In genomic region chr2:96869281-96869823, GRCh38 we compare ENCODE assay signal across 1 cellular context.
A peak's percentile ranks its signal among the peaks of the same experiment; 100 is the strongest.
TF ChIP-seq lines count a peak whose summit lies in the region.

No MANE protein-coding gene starts in this region.

TF ChIP-seq in HepG2, 621 proteins besides CTCF, POLR2A, EP300 and RAD21 (continued from another document):
- TF ChIP-seq AHDC1 (CRISPR knock-in tag; IDR thresholded peaks at IDR 0.05; ENCODE audit: borderline replicate concordance) = no peak; the same call in 1 of the 2 replicates
- peak; percentile 58; the same call in 1 of the 2 replicates for TF ChIP-seq PATZ1 (CRISPR knock-in tag; IDR thresholded peaks at IDR 0.05)
- TF ChIP-seq ZNF235 (CRISPR knock-in tag; IDR thresholded peaks at IDR 0.05; ENCODE audit: borderline replicate concordance) = 0 out of 2 replicates have a peak, but pooled peaks have one; percentile 24
- TF ChIP-seq E2F5 (CRISPR knock-in tag; conservative IDR thresholded peaks at IDR 0.05) = no peak
- TF ChIP-seq HBP1 (CRISPR knock-in tag; IDR thresholded peaks at IDR 0.05; ENCODE audit: low read depth) = 0 out of 2 replicates have a peak, but pooled peaks have one; percentile 31
- TF ChIP-seq TBX2 (CRISPR knock-in tag; IDR thresholded peaks at IDR 0.05; ENCODE audit: borderline replicate concordance) = peak; percentile 5; the same call in 1 of the 2 replicates
- TF ChIP-seq NFYC (CRISPR knock-in tag; IDR thresholded peaks at IDR 0.05) = no peak
- no peak for TF ChIP-seq DRAP1 (CRISPR knock-in tag; IDR thresholded peaks at IDR 0.05)
- no peak for TF ChIP-seq ZNF589 (CRISPR knock-in tag; conservative IDR thresholded peaks at IDR 0.05)
- TF ChIP-seq ZNF777 (CRISPR knock-in tag; IDR thresholded peaks at IDR 0.05) = peak; percentile 16; the same call in 1 of the 2 replicates
- TF ChIP-seq ZNF343 (CRISPR knock-in tag; IDR thresholded peaks at IDR 0.05) = 0 out of 2 replicates have a peak, but pooled peaks have one; percentile 32
- 0 out of 2 replicates have a peak, but pooled peaks have one; percentile 3 for TF ChIP-seq KMT2A (CRISPR knock-in tag; IDR thresholded peaks at IDR 0.05)
- TF ChIP-seq ZNF598 (CRISPR knock-in tag; IDR thresholded peaks at IDR 0.05; ENCODE audit: borderline replicate concordance) = 0 out of 2 replicates have a peak, but pooled peaks have one; percentile 26
- no peak for TF ChIP-seq ZNF678 (CRISPR knock-in tag; IDR thresholded peaks at IDR 0.05)
- peak; percentile 29 for TF ChIP-seq ZFY (CRISPR knock-in tag; IDR thresholded peaks at IDR 0.05)
- 0 out of 2 replicates have a peak, but pooled peaks have one; percentile 15 for TF ChIP-seq ZBTB43 (CRISPR knock-in tag; conservative IDR thresholded peaks at IDR 0.05)
- TF ChIP-seq MLXIP (CRISPR knock-in tag; IDR thresholded peaks at IDR 0.05; ENCODE audit: borderline replicate concordance) = no peak
- 0 out of 2 replicates have a peak, but pooled peaks have one; percentile 44 for TF ChIP-seq PHF20 (CRISPR knock-in tag; IDR thresholded peaks at IDR 0.05)
- TF ChIP-seq MYPOP (CRISPR knock-in tag; IDR thresholded peaks at IDR 0.05) = peak; percentile 64
- TF ChIP-seq TGIF2 (CRISPR knock-in tag; IDR thresholded peaks at IDR 0.05) = 0 out of 2 replicates have a peak, but pooled peaks have one; percentile 17
- peak; percentile 7; the same call in 1 of the 2 replicates for TF ChIP-seq RBFOX2 (IDR thresholded peaks at IDR 0.05; ENCODE audit: low read depth, low read length)
- TF ChIP-seq RELA (CRISPR knock-in tag; IDR thresholded peaks at IDR 0.05) = no peak
- TF ChIP-seq ZNF784 (CRISPR knock-in tag; IDR thresholded peaks at IDR 0.05; ENCODE audit: borderline replicate concordance) = no peak
- peak; percentile 1; the same call in 1 of the 2 replicates for TF ChIP-seq ZNF30 (CRISPR knock-in tag; IDR thresholded peaks at IDR 0.05)
- TF ChIP-seq SP5 (CRISPR knock-in tag; IDR thresholded peaks at IDR 0.05; ENCODE audit: borderline replicate concordance, low read depth) = peak; percentile 19; the same call in 1 of the 2 replicates
- TF ChIP-seq STAG1 (CRISPR knock-in tag; IDR thresholded peaks at IDR 0.05) = 0 out of 2 replicates have a peak, but pooled peaks have one; percentile 2
- TF ChIP-seq ZBTB4 (CRISPR knock-in tag; IDR thresholded peaks at IDR 0.05; ENCODE audit: borderline replicate concordance) = no peak
- no peak for TF ChIP-seq ESRRA (CRISPR knock-in tag; IDR thresholded peaks at IDR 0.05; ENCODE audit: low read depth)
- TF ChIP-seq NR2F6 (IDR thresholded peaks at IDR 0.05) = no peak
- TF ChIP-seq NR2F6 (CRISPR knock-in tag; IDR thresholded peaks at IDR 0.05) = no peak
- TF ChIP-seq SMAD1 (CRISPR knock-in tag; IDR thresholded peaks at IDR 0.05; ENCODE audit: borderline replicate concordance, low read depth) = 0 out of 2 replicates have a peak, but pooled peaks have one; percentile 12
- 0 out of 2 replicates have a peak, but pooled peaks have one; percentile 30 for TF ChIP-seq FOXM1 (CRISPR knock-in tag; IDR thresholded peaks at IDR 0.05)
- TF ChIP-seq AGO2 (optimal IDR thresholded peaks at IDR 0.05; ENCODE audit: low read depth, low read length) = peak; percentile 1
- no peak for TF ChIP-seq SP1 (IDR thresholded peaks at IDR 0.05)
- no peak for TF ChIP-seq SP1 (CRISPR knock-in tag; IDR thresholded peaks at IDR 0.05)
- TF ChIP-seq GZF1 (CRISPR knock-in tag; IDR thresholded peaks at IDR 0.05) = no peak
